33 cellular contexts compared by ENCODE assay signal in the genomic region with DNA sequence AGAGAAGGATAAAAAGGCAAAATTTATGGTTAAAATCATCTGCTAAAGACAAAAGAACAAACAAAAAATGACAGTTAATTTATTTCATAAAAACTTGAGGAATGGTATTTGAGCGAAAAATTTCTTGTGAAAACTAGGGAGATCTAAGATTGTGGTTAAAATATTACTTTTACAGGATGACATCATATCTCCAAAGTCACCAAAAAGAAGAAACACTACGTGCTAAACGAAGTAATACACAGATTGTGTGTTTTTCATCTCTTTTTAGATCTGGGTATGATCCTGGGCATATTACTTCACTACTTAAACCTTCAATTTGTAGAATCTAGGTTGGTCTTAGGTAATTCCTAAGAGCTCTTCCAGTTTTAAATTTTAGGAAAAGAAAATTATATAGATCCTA.
"Had no signal": no experiment of that assay in that cellular context is flagged by ENCODE, and none has a peak within 500 bp of the region (broad histone marks: within the 10 kb centered on the region; RNA-seq: fewer than 3 reads in every experiment).

No MANE protein-coding gene starts in this region.

- DNase-seq: activated CD4-positive, alpha-beta memory T cell treated with anti-CD3 and anti-CD28 coated beads for 36 hours; activated CD4-positive, alpha-beta T cell treated with anti-CD3 and anti-CD28 coated beads for 36 hours; activated CD4-positive, alpha-beta T cell treated with anti-CD3 and anti-CD28 coated beads, Interleukin-2, amount 10 ng/mL, durations not matched to agents 24 days and 14 days; activated CD4-positive, CD25-positive, alpha-beta regulatory T cell; activated CD4-positive, CD25-positive, alpha-beta regulatory T cell treated with anti-CD3 and anti-CD28 coated beads, Interleukin-2, amount 50 U/mL, for 72 hours; activated CD8-positive, alpha-beta memory T cell treated with anti-CD3 and anti-CD28 coated beads, Interleukin-2, amount 10 ng/mL, durations not matched to agents 7 days and 5 days; activated CD8-positive, alpha-beta memory T cell treated with anti-CD3 and anti-CD28 coated beads, Interleukin-2, amount 50 U/mL, for 4 hours; activated CD8-positive, alpha-beta T cell treated with anti-CD3 and anti-CD28 coated beads, Interleukin-2, amount 10 ng/mL, durations not matched to agents 7 days and 5 days; activated effector memory CD4-positive, alpha-beta T cell treated with anti-CD3 and anti-CD28 coated beads, Interleukin-2, amount 50 U/mL, for 16 hours; activated naive CD4-positive, alpha-beta T cell treated with anti-CD3 and anti-CD28 coated beads for 36 hours; activated T-cell treated with anti-CD3 and anti-CD28 coated beads, Interleukin-2, amount 50 U/mL, for 1 hour; activated T-cell treated with anti-CD3 and anti-CD28 coated beads, Interleukin-2, amount 50 U/mL, for 48 hours; amniotic stem cell; anterior cingulate cortex; brain microvascular endothelial cell; dorsolateral prefrontal cortex; effector memory CD4-positive, alpha-beta T cell; endodermal cell; erythroblast; foreskin keratinocyte; gastrocnemius medialis; glutamatergic neuron; heart left ventricle; T-helper 2 cell had no signal

- H3K27me3 ChIP-seq: brain microvascular endothelial cell, dorsolateral prefrontal cortex, esophagus muscularis mucosa, foreskin keratinocyte, gastrocnemius medialis, heart left ventricle had no signal

- FAIRE-seq: astrocyte, bronchial epithelial cell had no signal

- H3K36me3 ChIP-seq: brain microvascular endothelial cell, esophagus muscularis mucosa, gastrocnemius medialis, heart left ventricle had no signal

- H3K27ac ChIP-seq: brain microvascular endothelial cell, coronary artery, dorsolateral prefrontal cortex, esophagus muscularis mucosa, foreskin keratinocyte, gastrocnemius medialis, heart left ventricle had no signal

- H3K4me3 Mint-ChIP-seq: activated CD4-positive, alpha-beta memory T cell treated with anti-CD3 and anti-CD28 coated beads for 36 hours; activated CD4-positive, alpha-beta T cell treated with anti-CD3 and anti-CD28 coated beads for 36 hours; activated CD4-positive, alpha-beta T cell treated with anti-CD3 and anti-CD28 coated beads, Interleukin-2, amount 10 ng/mL, durations not matched to agents 24 days and 14 days; activated CD8-positive, alpha-beta memory T cell treated with anti-CD3 and anti-CD28 coated beads, Interleukin-2, amount 10 ng/mL, durations not matched to agents 7 days and 5 days; activated CD8-positive, alpha-beta T cell treated with anti-CD3 and anti-CD28 coated beads, Interleukin-2, amount 10 ng/mL, durations not matched to agents 7 days and 5 days; activated naive CD4-positive, alpha-beta T cell treated with anti-CD3 and anti-CD28 coated beads for 36 hours; activated naive CD8-positive, alpha-beta T cell; activated T-helper 1 cell treated with anti-CD3 and anti-CD28 coated beads, Interleukin-12 subunit alpha, Interleukin-12 subunit beta, Interleukin-2, Interleukin-4 antibody, amounts not matched to agents 30 ng/mL and 10 ng/mL and 1 ng/mL, durations not matched to agents 14 hours and 24 hours and 36 hours; central memory CD8-positive, alpha-beta T cell; dendritic cell treated with granulocyte-macrophage colony-stimulating factor and Interleukin-4, amounts not matched to agents 40 ng/mL and 50 ng/mL, for 4 days; endodermal cell had no signal

- ATAC-seq: activated CD4-positive, alpha-beta T cell treated with anti-CD3 and anti-CD28 coated beads for 36 hours; activated CD8-positive, alpha-beta memory T cell treated with anti-CD3 and anti-CD28 coated beads, Interleukin-2, amount 10 ng/mL, durations not matched to agents 7 days and 5 days; activated CD8-positive, alpha-beta T cell treated with anti-CD3 and anti-CD28 coated beads, Interleukin-2, amount 10 ng/mL, durations not matched to agents 7 days and 5 days; foreskin keratinocyte; gastrocnemius medialis; heart left ventricle had no signal

- H3K27ac Mint-ChIP-seq: activated CD4-positive, alpha-beta memory T cell treated with anti-CD3 and anti-CD28 coated beads for 36 hours; activated CD4-positive, alpha-beta T cell treated with anti-CD3 and anti-CD28 coated beads for 36 hours; activated CD4-positive, alpha-beta T cell treated with anti-CD3 and anti-CD28 coated beads, Interleukin-2, amount 10 ng/mL, durations not matched to agents 24 days and 14 days; activated CD8-positive, alpha-beta memory T cell treated with anti-CD3 and anti-CD28 coated beads, Interleukin-2, amount 10 ng/mL, durations not matched to agents 7 days and 5 days; activated CD8-positive, alpha-beta T cell treated with anti-CD3 and anti-CD28 coated beads, Interleukin-2, amount 10 ng/mL, durations not matched to agents 7 days and 5 days; activated naive CD4-positive, alpha-beta T cell treated with anti-CD3 and anti-CD28 coated beads for 36 hours; activated naive CD8-positive, alpha-beta T cell; activated T-helper 1 cell treated with anti-CD3 and anti-CD28 coated beads, Interleukin-12 subunit alpha, Interleukin-12 subunit beta, Interleukin-2, Interleukin-4 antibody, amounts not matched to agents 30 ng/mL and 10 ng/mL and 1 ng/mL, durations not matched to agents 14 hours and 24 hours and 36 hours; activated T-helper 2 cell treated with anti-CD3 and anti-CD28 coated beads, Interferon-gamma antibody, Interleukin-2, Interleukin-4, amounts not matched to agents 10 μg/mL and 5 μg/mL and 100 μg/mL, durations not matched to agents 14 hours and 24 hours and 36 hours; dendritic cell treated with granulocyte-macrophage colony-stimulating factor and Interleukin-4, amounts not matched to agents 40 ng/mL and 50 ng/mL, for 4 days; endodermal cell had no signal

- H3K27me3 Mint-ChIP-seq: activated CD4-positive, alpha-beta memory T cell treated with anti-CD3 and anti-CD28 coated beads for 36 hours; activated CD4-positive, alpha-beta T cell treated with anti-CD3 and anti-CD28 coated beads for 36 hours; activated CD4-positive, alpha-beta T cell treated with anti-CD3 and anti-CD28 coated beads, Interleukin-2, amount 10 ng/mL, durations not matched to agents 24 days and 14 days; activated CD8-positive, alpha-beta memory T cell treated with anti-CD3 and anti-CD28 coated beads, Interleukin-2, amount 10 ng/mL, durations not matched to agents 7 days and 5 days; activated naive CD8-positive, alpha-beta T cell; central memory CD8-positive, alpha-beta T cell; dendritic cell treated with granulocyte-macrophage colony-stimulating factor and Interleukin-4, amounts not matched to agents 40 ng/mL and 50 ng/mL, for 4 days had no signal

- H3K9me3 Mint-ChIP-seq: activated CD4-positive, alpha-beta memory T cell treated with anti-CD3 and anti-CD28 coated beads for 36 hours; activated naive CD4-positive, alpha-beta T cell treated with anti-CD3 and anti-CD28 coated beads for 36 hours; central memory CD8-positive, alpha-beta T cell; dendritic cell treated with granulocyte-macrophage colony-stimulating factor and Interleukin-4, amounts not matched to agents 40 ng/mL and 50 ng/mL, for 4 days; endodermal cell had no signal

- H3K4me3 ChIP-seq: coronary artery, dorsolateral prefrontal cortex, esophagus muscularis mucosa, gastrocnemius medialis, heart left ventricle had no signal

- H3K9me3 ChIP-seq: esophagus muscularis mucosa, gastrocnemius medialis, heart left ventricle had no signal
